ENCODE assay signal across 29 cellular contexts in the genomic region with DNA sequence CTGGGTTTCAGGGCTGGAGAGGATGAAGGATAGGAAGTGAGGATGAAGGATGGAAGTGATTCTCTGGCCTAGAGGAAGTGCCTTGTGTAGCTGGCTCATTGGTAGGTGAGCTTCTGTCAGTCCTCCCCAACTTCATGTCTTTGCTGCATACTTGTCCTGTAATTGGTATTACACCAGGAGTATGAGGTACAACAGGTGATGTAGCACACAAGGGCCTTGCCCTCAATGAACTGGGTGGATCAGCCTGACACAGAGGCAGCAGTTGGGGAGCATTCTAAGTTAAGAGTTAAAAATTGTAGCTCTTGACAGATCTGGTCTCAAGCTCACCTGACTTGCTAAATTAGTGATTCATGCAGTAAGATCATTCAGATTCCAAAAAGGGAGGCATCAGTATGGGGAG. TPM values are rescaled to one million over a fixed set of nuclear protein-coding genes. Genes with fewer than 3 reads are reported as not detected.
"Had no signal": no experiment of that assay in that cellular context is flagged by ENCODE, and none has a peak within 500 bp of the region (broad histone marks: within the 10 kb centered on the region; RNA-seq: fewer than 3 reads in every experiment).

No MANE protein-coding gene starts in this region.

- H3K4me3 Mint-ChIP-seq: stimulated activated effector memory CD8-positive, alpha-beta T cell treated with anti-CD3 and anti-CD28 coated beads, Interleukin-12 subunit alpha, Interleukin-12 subunit beta, amount 100 ng/mL, for 72 hours; stimulated activated memory B cell treated with anti-CD40 and anti-IgM and Interleukin-4, amounts not matched to agents 10 μg/mL and 1 μg/mL and 100 μg/mL, for 72 hours; stimulated activated naive B cell treated with anti-CD40 and anti-IgM and Interleukin-4, amounts not matched to agents 10 μg/mL and 1 μg/mL and 100 μg/mL, for 72 hours; stimulated activated naive CD8-positive, alpha-beta T cell treated with anti-CD3 and anti-CD28 coated beads, Interleukin-15, amount 100 ng/mL, for 72 hours; stimulated activated naive CD8-positive, alpha-beta T cell treated with anti-CD3 and anti-CD28 coated beads, Interleukin-15, Interleukin-2, amounts not matched to agents 100 ng/mL and 50 ng/mL, for 24 hours; type B pancreatic cell had no signal

- H3K27ac ChIP-seq: stomach, suprapubic skin, testis, thoracic aorta, thyroid gland, tibial artery, tibial nerve, transverse colon, upper lobe of left lung, upper lobe of right lung, uterus, vagina had no signal

- DNase-seq: stimulated activated CD4-positive, alpha-beta T cell treated with anti-CD3 and anti-CD28 coated beads, Interleukin-2, amount 100 ng/mL, for 48 hours; stimulated activated CD4-positive, alpha-beta T cell treated with anti-CD3 and anti-CD28 coated beads, Interleukin-4, amount 100 ng/mL, for 1 hour; stimulated activated CD4-positive, alpha-beta T cell treated with anti-CD3 and anti-CD28 coated beads, Interleukin-4, amount 100 ng/mL, for 24 hours; stimulated activated CD4-positive, alpha-beta T cell treated with anti-CD3 and anti-CD28 coated beads, Interleukin-4, amount 100 ng/mL, for 4 hours; stimulated activated CD8-positive, alpha-beta memory T cell treated with anti-CD3 and anti-CD28 coated beads, Interleukin-4, amount 100 ng/mL, for 48 hours; stimulated activated naive B cell treated with anti-CD40 and anti-IgM and Interleukin-4, amounts not matched to agents 10 μg/mL and 1 μg/mL and 100 μg/mL, for 72 hours; stimulated activated naive CD4-positive, alpha-beta T cell; stimulated activated naive CD4-positive, alpha-beta T cell treated with Interleukin-2 at 50 U/mL for 16 hours; stimulated activated naive CD8-positive, alpha-beta T cell treated with anti-CD3 and anti-CD28 coated beads, Interleukin-15, amount 100 ng/mL, for 72 hours; stimulated activated naive CD8-positive, alpha-beta T cell treated with anti-CD3 and anti-CD28 coated beads, Interleukin-15, Interleukin-2, amounts not matched to agents 100 U/mL and 50 U/mL, for 24 hours; stomach; substantia nigra; testis; thyroid gland; tibial artery; transverse colon; trophoblast cell; upper lobe of left lung; upper lobe of right lung; uterus had no signal

- H3K27me3 ChIP-seq: suprapubic skin, testis, thyroid gland, tibial artery, tibial nerve, transverse colon, upper lobe of left lung, upper lobe of right lung, uterus, vagina had no signal

- H3K9me3 Mint-ChIP-seq: stimulated activated effector memory CD8-positive, alpha-beta T cell treated with anti-CD3 and anti-CD28 coated beads, Interleukin-12 subunit alpha, Interleukin-12 subunit beta, amount 100 ng/mL, for 72 hours; stimulated activated memory B cell treated with anti-CD40 and anti-IgM and Interleukin-4, amounts not matched to agents 10 μg/mL and 1 μg/mL and 100 μg/mL, for 72 hours; stimulated activated naive B cell treated with anti-CD40 and anti-IgM and Interleukin-4, amounts not matched to agents 10 μg/mL and 1 μg/mL and 100 μg/mL, for 72 hours; stimulated activated naive CD8-positive, alpha-beta T cell treated with anti-CD3 and anti-CD28 coated beads, Interleukin-15, Interleukin-2, amounts not matched to agents 100 ng/mL and 50 ng/mL, for 24 hours; type B pancreatic cell had no signal

- H3K4me1 Mint-ChIP-seq: stimulated activated effector memory CD8-positive, alpha-beta T cell treated with anti-CD3 and anti-CD28 coated beads, Interleukin-12 subunit alpha, Interleukin-12 subunit beta, amount 100 ng/mL, for 72 hours; stimulated activated memory B cell treated with anti-CD40 and anti-IgM and Interleukin-4, amounts not matched to agents 10 μg/mL and 1 μg/mL and 100 μg/mL, for 72 hours; stimulated activated naive B cell treated with anti-CD40 and anti-IgM and Interleukin-4, amounts not matched to agents 10 μg/mL and 1 μg/mL and 100 μg/mL, for 72 hours; stimulated activated naive CD8-positive, alpha-beta T cell treated with anti-CD3 and anti-CD28 coated beads, Interleukin-15, amount 100 ng/mL, for 72 hours had no signal

- H3K4me1 ChIP-seq: stomach, suprapubic skin, testis, thyroid gland, tibial artery, tibial nerve, upper lobe of left lung, upper lobe of right lung, uterus, vagina had no signal

- H3K4me3 ChIP-seq: stomach, suprapubic skin, testis, thoracic aorta, thyroid gland, tibial artery, tibial nerve, transverse colon, upper lobe of left lung, upper lobe of right lung, uterus, vagina had no signal

- H3K36me3 ChIP-seq: stomach, suprapubic skin, thoracic aorta, thyroid gland, tibial artery, tibial nerve, transverse colon, upper lobe of left lung, upper lobe of right lung, uterus, vagina had no signal

- H3K9me3 ChIP-seq: suprapubic skin, testis, thoracic aorta, thyroid gland, tibial artery, transverse colon, upper lobe of left lung, upper lobe of right lung, uterus, vagina had no signal

- H3K27ac Mint-ChIP-seq: stimulated activated effector memory CD8-positive, alpha-beta T cell treated with anti-CD3 and anti-CD28 coated beads, Interleukin-12 subunit alpha, Interleukin-12 subunit beta, amount 100 ng/mL, for 72 hours; stimulated activated memory B cell treated with anti-CD40 and anti-IgM and Interleukin-4, amounts not matched to agents 10 μg/mL and 1 μg/mL and 100 μg/mL, for 72 hours; stimulated activated naive B cell treated with anti-CD40 and anti-IgM and Interleukin-4, amounts not matched to agents 10 μg/mL and 1 μg/mL and 100 μg/mL, for 72 hours; stimulated activated naive CD8-positive, alpha-beta T cell treated with anti-CD3 and anti-CD28 coated beads, Interleukin-15, amount 100 ng/mL, for 72 hours; stimulated activated naive CD8-positive, alpha-beta T cell treated with anti-CD3 and anti-CD28 coated beads, Interleukin-15, Interleukin-2, amounts not matched to agents 100 ng/mL and 50 ng/mL, for 24 hours; type B pancreatic cell had no signal

- H3K36me3 Mint-ChIP-seq: stimulated activated effector memory CD8-positive, alpha-beta T cell treated with anti-CD3 and anti-CD28 coated beads, Interleukin-12 subunit alpha, Interleukin-12 subunit beta, amount 100 ng/mL, for 72 hours; stimulated activated memory B cell treated with anti-CD40 and anti-IgM and Interleukin-4, amounts not matched to agents 10 μg/mL and 1 μg/mL and 100 μg/mL, for 72 hours; stimulated activated naive B cell treated with anti-CD40 and anti-IgM and Interleukin-4, amounts not matched to agents 10 μg/mL and 1 μg/mL and 100 μg/mL, for 72 hours; type B pancreatic cell had no signal

- ATAC-seq: stimulated activated effector memory CD8-positive, alpha-beta T cell treated with anti-CD3 and anti-CD28 coated beads, Interleukin-12 subunit alpha, Interleukin-12 subunit beta, amount 100 ng/mL, for 72 hours; stimulated activated memory B cell treated with anti-CD40 and anti-IgM and Interleukin-4, amounts not matched to agents 10 μg/mL and 1 μg/mL and 100 μg/mL, for 72 hours; stimulated activated naive B cell treated with anti-CD40 and anti-IgM and Interleukin-4, amounts not matched to agents 10 μg/mL and 1 μg/mL and 100 μg/mL, for 72 hours; stimulated activated naive CD8-positive, alpha-beta T cell treated with anti-CD3 and anti-CD28 coated beads, Interleukin-15, amount 100 ng/mL, for 72 hours; stimulated activated naive CD8-positive, alpha-beta T cell treated with anti-CD3 and anti-CD28 coated beads, Interleukin-15, Interleukin-2, amounts not matched to agents 100 U/mL and 50 U/mL, for 24 hours; upper lobe of right lung had no signal

RNA-seq across cellular contexts. Expression of gene CACNA1E, which starts 37.9 kb away (rescaled TPM):
- total RNA-seq: suprapubic skin, thoracic aorta, tibial nerve, ureter, vagina had no signal
